ENCODE assay signal across 9 cellular contexts in genomic region chr17:80760501-80760900, GRCh38.
DNase-seq lines count a peak whose midpoint lies in the region; ATAC-seq, FAIRE-seq and TF ChIP-seq lines count a peak whose summit lies in the region.
"Had no signal": no experiment of that assay in that cellular context is flagged by ENCODE, and none has a peak within 500 bp of the region (broad histone marks: within the 10 kb centered on the region; RNA-seq: fewer than 3 reads in every experiment).

No MANE protein-coding gene starts in this region.

- H3K9me3 ChIP-seq in Karpas-422 (ENCODE audit: low read length) (no peaks in the 10 kb centered on the region; the same call in 1 of the 2 replicates), endothelial cell of umbilical vein (replicated peaks; ENCODE audit: control insufficient read depth, insufficient read depth, low read length) (no peaks in the 10 kb centered on the region), WERI-Rb-1 (ENCODE audit: severe bottlenecking) (no peaks in the 10 kb centered on the region)

- BruUV-seq in endothelial cell of umbilical vein (replicated peaks; lab: Mats Ljungman, UMichigan): no TSS peak

- H3K4me1 ChIP-seq in Karpas-422 (ENCODE audit: low read length) (peaks cover 57% of the 10 kb centered on the region), endothelial cell of umbilical vein (ENCODE audit: control insufficient read depth, extremely low read depth, insufficient read depth, low read length) (peaks cover 56% of the 10 kb centered on the region)

- H3K27me3 ChIP-seq in Karpas-422 (ENCODE audit: low read length): no peaks in the 10 kb centered on the region
- H3K27me3 ChIP-seq in endothelial cell of umbilical vein (ENCODE audit: control insufficient read depth in 2 of 2, insufficient read depth in 2 of 2, low read length in 2 of 2): no peaks in the 10 kb centered on the region
- H3K27me3 ChIP-seq in WERI-Rb-1 (ENCODE audit: insufficient read depth, low read depth, severe bottlenecking): no peaks in the 10 kb centered on the region

- no peaks in the 10 kb centered on the region for H3K9me1 ChIP-seq in endothelial cell of umbilical vein (replicated peaks; ENCODE audit: control insufficient read depth, extremely low read depth, insufficient read depth, low read length)

- FAIRE-seq in endothelial cell of umbilical vein (lab: Jason Lieb, UNC): peak; percentile 38
- FAIRE-seq: frontal cortex had no signal

- intact Hi-C loops in endothelial cell of umbilical vein (cut with micrococcal nuclease): loop anchor here (2.0 to 10.0 kb wide), 3 partner anchors 28 to 336 kb away; no protein-coding TSS in a partner anchor

- H2AFZ ChIP-seq in Karpas-422 (ENCODE audit: low read length) (no peak overlapping the region), endothelial cell of umbilical vein (ENCODE audit: low read depth, low read length) (peak overlapping the region; percentile 15)

- H3K79me2 ChIP-seq in Karpas-422 (ENCODE audit: low read length) (peaks cover 46% of the 10 kb centered on the region), endothelial cell of umbilical vein (ENCODE audit: control insufficient read depth, insufficient read depth, low read length) (no peaks in the 10 kb centered on the region)

- H3K36me3 ChIP-seq in Karpas-422 (ENCODE audit: insufficient read depth, low read length) (no peaks in the 10 kb centered on the region), endothelial cell of umbilical vein (ENCODE audit: control insufficient read depth in 2 of 2, extremely low read depth in 1 of 2, insufficient read depth in 2 of 2, low read length in 2 of 2) (no peaks in the 10 kb centered on the region), WERI-Rb-1 (peaks cover 21% of the 10 kb centered on the region)

- dilution Hi-C loops in endothelial cell of umbilical vein (cut with MboI; ENCODE audit: extremely low pct_ligation_motif_present, low sequenced_read_pairs): no loop called here

- no peak for TF ChIP-seq POLR2A in endothelial cell of umbilical vein (IDR thresholded peaks at IDR 0.05; ENCODE audit: low read depth, low read length)

- TF ChIP-seq CTCF in C4-2B (conservative IDR thresholded peaks at IDR 0.05): no peak
- no peak for TF ChIP-seq CTCF in endothelial cell of umbilical vein (IDR thresholded peaks at IDR 0.05; ENCODE audit: extremely low read depth in 1 of 2, insufficient read depth in 1 of 2, low read depth in 1 of 2, low read length in 2 of 2)
- no peak for TF ChIP-seq CTCF in WERI-Rb-1 (IDR thresholded peaks at IDR 0.05; ENCODE audit: low read depth, low read length)

- H4K20me1 ChIP-seq in Karpas-422 (ENCODE audit: insufficient read depth, low read depth, low read length) (no peaks in the 10 kb centered on the region), endothelial cell of umbilical vein (replicated peaks; ENCODE audit: control insufficient read depth, extremely low read depth, insufficient read depth, low read length) (no peaks in the 10 kb centered on the region)

- POLR2A ChIA-PET in endothelial cell of umbilical vein (lab: Charles Lee): no interaction called here

- DNase-seq in Karpas-422 (peak; percentile 65), NOMO-1 treated with dmso at 0.1 percent for 144 hours (lab: John Stamatoyannopoulos, UW; ENCODE audit: unreplicated experiment) (peak; percentile 13), endothelial cell of umbilical vein (ENCODE audit: low read depth, low spot score) (peak; percentile 48), WERI-Rb-1 (no peak), nucleus accumbens (lab: John Stamatoyannopoulos, UW) (no peak)
- DNase-seq in effector CD4-positive, alpha-beta T cell: no peak

- ATAC-seq in GM19452 (IDR thresholded peaks at IDR 0.05; ENCODE audit: unreplicated experiment): no peak

- CTCF ChIA-PET in endothelial cell of umbilical vein (lab: Charles Lee): interaction anchor here (0.8 to 2.0 kb wide), 8 partner anchors 8 to 167 kb away, joined by 3 to 6 read pairs (median 4); no protein-coding TSS in a partner anchor

- H3K9ac ChIP-seq in Karpas-422 (ENCODE audit: low read length): 0 out of 2 replicates have a peak overlapping the region, but pooled peaks have one; percentile 21
- peak overlapping the region; percentile 51 for H3K9ac ChIP-seq in endothelial cell of umbilical vein (replicated peaks; ENCODE audit: extremely low read depth, insufficient read depth, low read length)

- H3K4me2 ChIP-seq in Karpas-422 (ENCODE audit: low read depth, low read length, poor library complexity, severe bottlenecking) (peak overlapping the region; percentile 46), endothelial cell of umbilical vein (ENCODE audit: insufficient read depth, low read length) (peak overlapping the region; percentile 68)

- peak overlapping the region; percentile 90 for H3K27ac ChIP-seq in C4-2B
- H3K27ac ChIP-seq in Karpas-422 (ENCODE audit: low read length): peak overlapping the region; percentile 77
- peak overlapping the region; percentile 78 for H3K27ac ChIP-seq in endothelial cell of umbilical vein (ENCODE audit: insufficient read depth, low read depth, low read length)
- H3K27ac ChIP-seq in WERI-Rb-1: no peak overlapping the region

- H3K4me3 ChIP-seq in Karpas-422 (ENCODE audit: low read length) (no peak overlapping the region), endothelial cell of umbilical vein (replicated peaks in 1 of 3; ENCODE audit: insufficient read depth in 1 of 3, low read depth in 1 of 3, low read length in 3 of 3) (no peak overlapping the region), WERI-Rb-1 (ENCODE audit: low read depth, low read length) (no peak overlapping the region)

- no peaks in the 10 kb centered on the region for H3K9me2 ChIP-seq in Karpas-422 (replicated peaks; ENCODE audit: insufficient read depth, low read length)

TF ChIP-seq in endothelial cell of umbilical vein, 7 proteins besides CTCF, POLR2A, EP300 and RAD21:
- TF ChIP-seq EZH2 (IDR thresholded peaks at IDR 0.05; ENCODE audit: borderline replicate concordance, low read depth, low read length, severe bottlenecking) (no peak), POLR2AphosphoS5 (IDR thresholded peaks at IDR 0.05; ENCODE audit: insufficient read depth, low read depth, low read length) (no peak), JUN (IDR thresholded peaks at IDR 0.05; ENCODE audit: borderline replicate concordance, insufficient read depth, insufficient read length, low read depth) (no peak), MAX (IDR thresholded peaks at IDR 0.05; ENCODE audit: insufficient read depth, insufficient read length) (no peak), GATA2 (IDR thresholded peaks at IDR 0.05; ENCODE audit: insufficient read depth, insufficient read length, low read depth, low read length) (no peak), FOS (IDR thresholded peaks at IDR 0.05; ENCODE audit: borderline replicate concordance, insufficient read depth, low read length) (no peak), MYC (IDR thresholded peaks at IDR 0.05; ENCODE audit: low read depth, low read length) (no peak)

Comparison
In these comparisons a context has a peak if more than half of its experiments do, and no peak if none do; other contexts are left out.
1. DNase-seq: peak in Karpas-422 (single experiment), NOMO-1 treated with dmso at 0.1 percent for 144 hours (single experiment) and endothelial cell of umbilical vein (single experiment); none in effector CD4-positive, alpha-beta T cell (single experiment), WERI-Rb-1 (single experiment) and nucleus accumbens (0 of 56).